1 cellular context compared by ENCODE assay signal in the genomic region with DNA sequence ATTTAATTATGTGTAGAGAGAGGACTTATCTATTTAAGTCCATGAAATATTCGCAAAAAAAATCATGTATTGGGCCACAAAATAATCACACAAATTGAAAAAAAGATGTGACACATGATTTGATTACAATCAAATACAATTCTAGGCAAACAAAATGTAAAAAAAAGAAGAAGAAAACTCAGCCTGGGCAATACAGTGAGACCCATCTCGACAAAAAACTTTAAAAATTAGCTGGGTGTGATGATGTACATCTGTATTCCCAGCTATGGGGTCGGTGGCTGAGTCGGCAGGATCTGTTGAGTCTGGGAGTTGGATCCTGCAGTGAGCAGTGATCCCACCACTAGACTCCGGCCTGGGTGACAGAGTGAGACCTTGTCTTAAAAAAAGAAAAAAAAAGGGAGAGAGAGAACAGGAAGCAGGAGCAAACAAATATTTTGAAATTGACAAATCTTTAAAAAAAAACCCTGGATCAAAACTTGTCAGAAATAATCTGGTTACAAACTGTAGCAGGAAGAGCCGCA.
TF ChIP-seq lines count a peak whose summit lies in the region.

No MANE protein-coding gene starts in this region.

TF ChIP-seq in HepG2, 621 proteins besides CTCF, POLR2A, EP300 and RAD21:
- TF ChIP-seq BRD4 (CRISPR knock-in tag; IDR thresholded peaks at IDR 0.05) = no peak
- no peak for TF ChIP-seq PHF21A (CRISPR knock-in tag; IDR thresholded peaks at IDR 0.05)
- no peak for TF ChIP-seq ZSCAN22 (CRISPR knock-in tag; IDR thresholded peaks at IDR 0.05)
- TF ChIP-seq ZNF121 (CRISPR knock-in tag; IDR thresholded peaks at IDR 0.05) = 0 out of 2 replicates have a peak, but pooled peaks have one; percentile 31
